ENCODE assay signal across 11 cellular contexts in genomic region chr3:30687930-30688570, GRCh38.
DNase-seq lines count a peak whose midpoint lies in the region; TF ChIP-seq lines count a peak whose summit lies in the region.
"Had no signal": no experiment of that assay in that cellular context is flagged by ENCODE, and none has a peak within 500 bp of the region (broad histone marks: within the 10 kb centered on the region; RNA-seq: fewer than 3 reads in every experiment).

No MANE protein-coding gene starts in this region.

- H3K27me3 Mint-ChIP-seq in activated naive CD4-positive, alpha-beta T cell treated with anti-CD3 and anti-CD28 coated beads for 36 hours (ENCODE audit: low read depth) = no peaks in the 10 kb centered on the region
- no peaks in the 10 kb centered on the region for H3K27me3 Mint-ChIP-seq in activated naive CD8-positive, alpha-beta T cell treated with anti-CD3 and anti-CD28 coated beads for 36 hours

- CTCF ChIA-PET in activated naive CD4-positive, alpha-beta T cell treated with anti-CD3 and anti-CD28 coated beads for 36 hours (lab: Charles Lee) = interaction anchor here (1.3 to 2.1 kb wide), 3 partner anchors 16 to 44 kb away, joined by 3 to 6 read pairs (median 3); no protein-coding TSS in a partner anchor

- no peak for TF ChIP-seq POLR2A in thyroid gland (IDR thresholded peaks at IDR 0.05)

- H3K27ac ChIP-seq in muscle layer of colon (ENCODE audit: low read depth, low read length) (peak overlapping the region; percentile 62), thyroid gland (peak overlapping the region in 2 of 3 donors; percentile 62 to 70), dorsolateral prefrontal cortex (peak overlapping the region in 10 of 59 donors; percentile 3 to 72 (median 58))

- H3K27ac Mint-ChIP-seq in activated naive CD4-positive, alpha-beta T cell treated with anti-CD3 and anti-CD28 coated beads for 36 hours = peak overlapping the region; percentile 70
- H3K27ac Mint-ChIP-seq in activated naive CD8-positive, alpha-beta T cell treated with anti-CD3 and anti-CD28 coated beads for 36 hours = peak overlapping the region; percentile 95

- TF ChIP-seq CTCF in thyroid gland (IDR thresholded peaks at IDR 0.05) (no peak), dorsolateral prefrontal cortex (IDR thresholded peaks at IDR 0.05 in 54 of 56, conservative IDR thresholded peaks at IDR 0.05 in 2 of 56; ENCODE audit: low read depth in 1 of 56, partially characterized antibody in 56 of 56) (no peak)

- peaks cover 30% of the 10 kb centered on the region for H3K36me3 ChIP-seq in muscle layer of colon (ENCODE audit: insufficient read depth, low read length)
- H3K36me3 ChIP-seq in thyroid gland = no peaks in the 10 kb centered on the region

- intact Hi-C loops in activated naive CD4-positive, alpha-beta T cell treated with anti-CD3 and anti-CD28 coated beads for 36 hours (cut with micrococcal nuclease) = loop anchor here (10.0 kb wide), 1 partner anchor 847 kb away; the partner anchor contains the start of gene STT3B
- intact Hi-C loops in thyroid gland (cut with DNase I) (loop anchor here (10.0 kb wide), 1 partner anchor 83 kb away; the partner anchor contains the start of gene TGFBR2), dorsolateral prefrontal cortex (cut with DNase I) (no loop called here)

- H3K4me1 Mint-ChIP-seq in activated naive CD4-positive, alpha-beta T cell treated with anti-CD3 and anti-CD28 coated beads for 36 hours (ENCODE audit: low read depth) = peaks cover 98% of the 10 kb centered on the region
- peaks cover 89% of the 10 kb centered on the region for H3K4me1 Mint-ChIP-seq in activated naive CD8-positive, alpha-beta T cell treated with anti-CD3 and anti-CD28 coated beads for 36 hours

- H3K4me1 ChIP-seq in muscle layer of colon (ENCODE audit: insufficient read depth, low read length) (peaks cover 99% of the 10 kb centered on the region), thyroid gland (peaks cover 43 to 74% of the 10 kb centered on the region in 2 donors)

- H3K4me3 ChIP-seq in muscle layer of colon (ENCODE audit: low read depth in 1 of 2, low read length in 2 of 2) (peak overlapping the region in 1 of 2 donors; percentile 9), thyroid gland (replicated peaks in 1 of 3) (no peak overlapping the region), dorsolateral prefrontal cortex (no peak overlapping the region)

- H3K9me3 ChIP-seq in muscle layer of colon (ENCODE audit: low read length) (no peaks in the 10 kb centered on the region), thyroid gland (no peaks in the 10 kb centered on the region)

- no peak overlapping the region for H3K9ac ChIP-seq in muscle layer of colon (ENCODE audit: low read length)

- H3K36me3 Mint-ChIP-seq in activated naive CD4-positive, alpha-beta T cell treated with anti-CD3 and anti-CD28 coated beads for 36 hours (ENCODE audit: low read depth) = peaks cover 80% of the 10 kb centered on the region
- H3K36me3 Mint-ChIP-seq in activated naive CD8-positive, alpha-beta T cell treated with anti-CD3 and anti-CD28 coated beads for 36 hours = peaks cover 83% of the 10 kb centered on the region

- DNase-seq in activated naive CD4-positive, alpha-beta T cell treated with anti-CD3 and anti-CD28 coated beads for 36 hours = no peak
- DNase-seq in activated naive CD4-positive, alpha-beta T cell (lab: John Stamatoyannopoulos, UW) = no peak
- DNase-seq in activated naive CD8-positive, alpha-beta T cell treated with anti-CD3 and anti-CD28 coated beads for 36 hours = no peak
- DNase-seq in thyroid gland = no peak
- no peak for DNase-seq in iPS-NIHi11 (ENCODE audit: low spot score)
- no peak for DNase-seq in dorsolateral prefrontal cortex
- DNase-seq in COLO668 (lab: John Stamatoyannopoulos, UW; ENCODE audit: unreplicated experiment) = no peak
- DNase-seq: cortex of kidney; NCI-H510A treated with DMSO at 0.1 percent for 48 hours; stimulated activated CD4-positive, alpha-beta T cell treated with anti-CD3 and anti-CD28 coated beads, Interleukin-1b, Interleukin-23, amount 100 ng/mL, for 48 hours had no signal

- H3K4me3 Mint-ChIP-seq in activated naive CD4-positive, alpha-beta T cell treated with anti-CD3 and anti-CD28 coated beads for 36 hours = no peak overlapping the region
- H3K4me3 Mint-ChIP-seq in activated naive CD8-positive, alpha-beta T cell treated with anti-CD3 and anti-CD28 coated beads for 36 hours = peak overlapping the region; percentile 23

- H3K9me3 Mint-ChIP-seq in activated naive CD4-positive, alpha-beta T cell treated with anti-CD3 and anti-CD28 coated beads for 36 hours = no peaks in the 10 kb centered on the region
- peaks cover 6% of the 10 kb centered on the region for H3K9me3 Mint-ChIP-seq in activated naive CD8-positive, alpha-beta T cell treated with anti-CD3 and anti-CD28 coated beads for 36 hours

- H3K27me3 ChIP-seq in muscle layer of colon (ENCODE audit: control insufficient read depth in 1 of 2, insufficient read depth in 2 of 2, low read length in 2 of 2) (no peaks in the 10 kb centered on the region), thyroid gland (no peaks in the 10 kb centered on the region), dorsolateral prefrontal cortex (no peaks in the 10 kb centered on the region)

- WGBS in thyroid gland, 2 donors = 88% methylated on average over 8 of the region's 8 CpGs

Comparison
In these comparisons a context has a peak if more than half of its experiments do, and no peak if none do; other contexts are left out.
1. intact Hi-C loops: an anchor here in activated naive CD4-positive, alpha-beta T cell treated with anti-CD3 and anti-CD28 coated beads for 36 hours (10.0 kb wide) and thyroid gland (10.0 kb wide); none called in dorsolateral prefrontal cortex.